19 cellular contexts compared by ENCODE assay signal in the genomic region with DNA sequence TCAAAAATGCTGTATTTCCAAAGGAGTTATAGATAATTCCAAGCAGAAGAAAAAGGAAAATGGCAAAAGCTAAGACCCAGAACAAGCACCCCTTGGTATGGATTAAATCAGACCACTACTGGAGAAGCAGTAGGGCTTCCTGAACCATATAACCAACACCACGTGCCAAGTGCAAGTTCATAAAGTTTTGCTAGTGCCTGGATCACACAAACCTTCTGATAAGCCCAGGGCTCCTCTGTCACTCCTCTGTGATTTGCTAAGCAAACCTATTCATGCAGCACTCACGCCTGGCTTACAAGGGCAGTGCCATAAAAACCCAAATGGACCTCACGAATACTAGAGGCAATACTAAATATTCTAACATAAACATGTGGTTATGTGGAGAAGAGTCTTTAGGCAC. TPM values are rescaled to one million over a fixed set of nuclear protein-coding genes. Genes with fewer than 3 reads are reported as not detected.
A peak's percentile ranks its signal among the peaks of the same experiment; 100 is the strongest.
DNase-seq lines count a peak whose midpoint lies in the region; ATAC-seq and TF ChIP-seq lines count a peak whose summit lies in the region.
"Had no signal": no experiment of that assay in that cellular context is flagged by ENCODE, and none has a peak within 500 bp of the region (broad histone marks: within the 10 kb centered on the region; RNA-seq: fewer than 3 reads in every experiment).

No MANE protein-coding gene starts in this region.

- no peak for TF ChIP-seq POLR2A in adrenal gland (IDR thresholded peaks at IDR 0.05)

- H3K9me3 Mint-ChIP-seq in osteocyte (ENCODE audit: unreplicated experiment) = no peaks in the 10 kb centered on the region

- DNase-seq in Right ventricle myocardium superior (no peak), right cardiac atrium (no peak), left colon (no peak), adrenal gland (no peak), osteocyte (ENCODE audit: extremely low spot score, unreplicated experiment) (no peak), NCI-H2107 (lab: John Stamatoyannopoulos, UW) (no peak)
- DNase-seq: C1 segment of cervical spinal cord; Calu3; CD4-positive, alpha-beta memory T cell; COR-L47; DMS53; DMS79 treated with DMSO at 0.1 percent for 48 hours; GM23248; H7; HCEC 1CT had no signal

- peak overlapping the region; percentile 7; the same call in 1 of the 2 replicates for H3K4me2 ChIP-seq in BLaER1

- H3K4me3 Mint-ChIP-seq in osteocyte (ENCODE audit: unreplicated experiment) = no peak overlapping the region
- H3K4me3 Mint-ChIP-seq: B cell; CD4-positive, alpha-beta memory T cell had no signal

- H3K27me3 ChIP-seq in right cardiac atrium (ENCODE audit: control insufficient read depth, insufficient read depth) (no peaks in the 10 kb centered on the region), BLaER1 (no peaks in the 10 kb centered on the region), muscle layer of colon (ENCODE audit: control insufficient read depth in 1 of 2, insufficient read depth in 2 of 2, low read length in 2 of 2) (no peaks in the 10 kb centered on the region), adrenal gland (no peaks in the 10 kb centered on the region)

- H3K27ac ChIP-seq in right cardiac atrium (ENCODE audit: low read length) (no peak overlapping the region), BLaER1 (no peak overlapping the region), muscle layer of colon (ENCODE audit: low read depth, low read length) (peak overlapping the region; percentile 7), adrenal gland (no peak overlapping the region)
- H3K27ac ChIP-seq: 22Rv1, GM23248 had no signal

- H3K27ac Mint-ChIP-seq in osteocyte (ENCODE audit: unreplicated experiment) = no peak overlapping the region
- H3K27ac Mint-ChIP-seq: B cell; CD4-positive, alpha-beta memory T cell had no signal

- no peak overlapping the region for H3K9ac ChIP-seq in BLaER1
- no peak overlapping the region for H3K9ac ChIP-seq in muscle layer of colon (ENCODE audit: low read length)
- H3K9ac ChIP-seq: GM23248 had no signal

- intact Hi-C loops in Right ventricle myocardium superior (cut with DNase I) (no loop called here), right cardiac atrium (cut with DNase I) (no loop called here), left colon (cut with DNase I, micrococcal nuclease) (no loop called here), adrenal gland (cut with DNase I) (no loop called here)

- H3K4me1 ChIP-seq in right cardiac atrium (ENCODE audit: control insufficient read depth, insufficient read depth, low read length) (peaks cover 13% of the 10 kb centered on the region), BLaER1 (peaks cover 44% of the 10 kb centered on the region), muscle layer of colon (ENCODE audit: insufficient read depth, low read length) (peaks cover 45% of the 10 kb centered on the region), adrenal gland (replicated peaks in 1 of 2) (peaks cover 8 to 11% of the 10 kb centered on the region in 2 donors)

- no peaks in the 10 kb centered on the region for H3K36me3 Mint-ChIP-seq in osteocyte (ENCODE audit: unreplicated experiment)
- H3K36me3 Mint-ChIP-seq: CD4-positive, alpha-beta memory T cell had no signal

- no peaks in the 10 kb centered on the region for H3K9me3 ChIP-seq in right cardiac atrium (ENCODE audit: control insufficient read depth, low read length)
- H3K9me3 ChIP-seq in BLaER1 = peaks cover 11% of the 10 kb centered on the region; the same call in 1 of the 2 replicates
- H3K9me3 ChIP-seq in muscle layer of colon (ENCODE audit: low read length) = no peaks in the 10 kb centered on the region
- no peaks in the 10 kb centered on the region for H3K9me3 ChIP-seq in adrenal gland (replicated peaks in 1 of 3)

- no peaks in the 10 kb centered on the region for H3K36me3 ChIP-seq in BLaER1
- no peaks in the 10 kb centered on the region for H3K36me3 ChIP-seq in muscle layer of colon (ENCODE audit: insufficient read depth, low read length)
- no peaks in the 10 kb centered on the region for H3K36me3 ChIP-seq in adrenal gland (replicated peaks in 1 of 2)

- no peak for TF ChIP-seq CTCF in adrenal gland (IDR thresholded peaks at IDR 0.05)
- TF ChIP-seq CTCF in osteocyte (IDR thresholded peaks at IDR 0.05) = no peak

- H3K4me3 ChIP-seq in right cardiac atrium (ENCODE audit: low read length) = no peak overlapping the region
- no peak overlapping the region for H3K4me3 ChIP-seq in BLaER1
- H3K4me3 ChIP-seq in muscle layer of colon (ENCODE audit: low read depth in 1 of 2, low read length in 2 of 2) = no peak overlapping the region
- no peak overlapping the region for H3K4me3 ChIP-seq in adrenal gland
- H3K4me3 ChIP-seq: GM23248 had no signal

- WGBS in right cardiac atrium = 76% methylated on average over 3 of the region's 3 CpGs
- WGBS in adrenal gland, 4 donors = 78 to 85% (median 83%) methylated on average over 3 of the region's 3 CpGs

- H4K20me1 ChIP-seq in BLaER1 = peaks cover 31% of the 10 kb centered on the region; the same call in 1 of the 2 replicates

- ATAC-seq in Right ventricle myocardium superior (ENCODE audit: poor library complexity) (peak; percentile 29), right cardiac atrium (no peak), left colon (peak; percentile 79)

- no peaks in the 10 kb centered on the region for H3K27me3 Mint-ChIP-seq in osteocyte (ENCODE audit: unreplicated experiment)
- H3K27me3 Mint-ChIP-seq: B cell had no signal

- H3K4me1 Mint-ChIP-seq in osteocyte (ENCODE audit: unreplicated experiment) = peaks cover 10% of the 10 kb centered on the region
- H3K4me1 Mint-ChIP-seq: CD4-positive, alpha-beta memory T cell had no signal

RNA-seq across cellular contexts. Expression of a gene that starts 13.3 kb away (rescaled TPM):
- total RNA-seq in Right ventricle myocardium superior (140 TPM), right cardiac atrium (10 to 100 TPM; 57.6 to 100.0 (median 75.8) TPM), left colon (10 to 100 TPM; 51.6 to 69.6 TPM), adrenal gland (10 to 100 TPM; 18.8 to 67.6 (median 36.9) TPM), osteocyte (17.6 and 20.7 TPM in 2 replicates)
- polyA plus RNA-seq in right cardiac atrium (23.8 TPM), adrenal gland (10 to 100 TPM in 2 of 3 donors, 1 to 10 TPM in 1; 3.4 to 14.6 (median 12.6) TPM)

Comparison
In these comparisons a context has a peak if more than half of its experiments do, and no peak if none do; other contexts are left out.
1. ATAC-seq: peak in Right ventricle myocardium superior (single experiment) and left colon (single experiment); none in right cardiac atrium (0 of 2).